18 cellular contexts compared by ENCODE assay signal in genomic region chr20:61045091-61045490, GRCh38.
DNase-seq lines count a peak whose midpoint lies in the region; ATAC-seq, FAIRE-seq and TF ChIP-seq lines count a peak whose summit lies in the region.
"Had no signal": no experiment of that assay in that cellular context is flagged by ENCODE, and none has a peak within 500 bp of the region (broad histone marks: within the 10 kb centered on the region; RNA-seq: fewer than 3 reads in every experiment).

No MANE protein-coding gene starts in this region.

- no peaks in the 10 kb centered on the region for H3K9me3 ChIP-seq in HEK293 (ENCODE audit: control insufficient read depth, insufficient read depth, low read depth, low read length)
- H3K9me3 ChIP-seq in IMR-90 (ENCODE audit: control insufficient read depth, insufficient read depth, low read length), result peaks cover 21% of the 10 kb centered on the region
- H3K9me3 ChIP-seq in H1 (ENCODE audit: insufficient read depth in 2 of 2, low read depth in 1 of 2, low read length in 1 of 2), result no peaks in the 10 kb centered on the region; a peak in 1 of 4 replicates
- H3K9me3 ChIP-seq: A549 had no signal

- FAIRE-seq in H1 (lab: Jason Lieb, UNC), result no peak
- FAIRE-seq: A549, G401.6, GM19239 had no signal

- H2AK5ac ChIP-seq in IMR-90 (ENCODE audit: low read depth, low read length), result no peak overlapping the region
- H2AK5ac ChIP-seq in H1 (ENCODE audit: low read depth, low read length), result no peak overlapping the region

- H3K27me3 ChIP-seq in IMR-90 (ENCODE audit: control insufficient read depth, insufficient read depth, low read length) (no peaks in the 10 kb centered on the region), H1 (replicated peaks in 1 of 4; ENCODE audit: control insufficient read depth in 3 of 4, extremely low read depth in 1 of 4, insufficient read depth in 3 of 4, low read length in 3 of 4) (peaks cover 6 to 17% (median 9%) of the 10 kb centered on the region in 4 experiments; a peak in 6 of 7 replicates)

- CTCF ChIA-PET in HEK293 (lab: Yijun Ruan, JAX) (no interaction called here), IMR-90 (lab: Yijun Ruan, JAX) (no interaction called here), H1 (lab: Charles Lee; ENCODE audit: partially characterized antibody) (interaction anchor here (1.6 kb wide), 1 partner anchor 77 kb away, joined by 4 read pairs; no protein-coding TSS in a partner anchor)

- no peaks in the 10 kb centered on the region for H3K9me1 ChIP-seq in IMR-90 (ENCODE audit: insufficient read depth, low read length)

- H2AFZ ChIP-seq in IMR-90 (replicated peaks; ENCODE audit: low read length, poor library complexity) (no peak overlapping the region), H1 (ENCODE audit: low read length) (no peak overlapping the region)
- H2AFZ ChIP-seq: GM23248 had no signal

- ATAC-seq in IMR-90 (ENCODE audit: low read depth) (no peak), HG03432 (IDR thresholded peaks at IDR 0.05; ENCODE audit: unreplicated experiment) (no peak), left cardiac atrium (no peak)
- ATAC-seq: CD8-positive, alpha-beta T cell; HCT116 had no signal

- H4K20me1 ChIP-seq in IMR-90 (ENCODE audit: insufficient read depth, low read length), result no peaks in the 10 kb centered on the region
- peaks cover 0 to 5% of the 10 kb centered on the region in 2 experiments for H4K20me1 ChIP-seq in H1 (replicated peaks in 1 of 2; ENCODE audit: control insufficient read depth in 1 of 2, insufficient read depth in 2 of 2, low read length in 2 of 2)

- no peak overlapping the region for H2BK12ac ChIP-seq in H1 (ENCODE audit: low read depth, low read length)

- in situ Hi-C loops in IMR-90 (cut with MboI; ENCODE audit: low sequenced_read_pairs), result no loop called here

- H3K23me2 ChIP-seq in H1 (ENCODE audit: low read depth, low read length), result peaks cover 8% of the 10 kb centered on the region; the same call in 1 of the 2 replicates

- no TSS peak for BruUV-seq in IMR-90 (replicated peaks; lab: Mats Ljungman, UMichigan)

- intact Hi-C loops in IMR-90 (cut with micrococcal nuclease), result no loop called here
- intact Hi-C loops in cardiac septum (cut with DNase I), result no loop called here
- intact Hi-C loops in left cardiac atrium (cut with DNase I), result no loop called here

- H2BK5ac ChIP-seq in IMR-90 (ENCODE audit: low read depth, low read length, poor library complexity, severe bottlenecking) (peak overlapping the region; percentile 45), H1 (ENCODE audit: low read depth, low read length) (no peak overlapping the region)

- POLR2A ChIA-PET in HEK293 (lab: Yijun Ruan, JAX), result no interaction called here
- POLR2A ChIA-PET in IMR-90 (lab: Charles Lee; ENCODE audit: unreplicated experiment), result no interaction called here
- POLR2A ChIA-PET in H1 (lab: Charles Lee; ENCODE audit: partially characterized antibody), result no interaction called here

- H3K79me2 ChIP-seq in H1 (ENCODE audit: control insufficient read depth in 1 of 2, insufficient read depth in 2 of 2, low read length in 2 of 2), result no peaks in the 10 kb centered on the region

- no peak overlapping the region for H3K4ac ChIP-seq in IMR-90 (ENCODE audit: low read depth, low read length)
- no peak overlapping the region for H3K4ac ChIP-seq in H1 (replicated peaks; ENCODE audit: insufficient read length, low read depth, low read length)

- dilution Hi-C loops in IMR-90 (cut with HindIII; ENCODE audit: low sequenced_read_pairs, unreplicated experiment), result no loop called here

- no peak overlapping the region for H3K4me3 ChIP-seq in HEK293 (ENCODE audit: low read depth, low read length)
- no peak overlapping the region for H3K4me3 ChIP-seq in IMR-90 (ENCODE audit: insufficient read depth, low read depth, low read length)
- H3K4me3 ChIP-seq in H1 (ENCODE audit: extremely low read depth in 1 of 4, insufficient read depth in 2 of 4, low read depth in 3 of 4, low read length in 4 of 4), result no peak overlapping the region
- H3K4me3 ChIP-seq: A549, GM23248 had no signal

- H2BK20ac ChIP-seq in IMR-90 (ENCODE audit: low read depth, low read length), result no peak overlapping the region
- H2BK20ac ChIP-seq in H1 (ENCODE audit: low read length), result no peak overlapping the region

- H2BK15ac ChIP-seq in IMR-90 (ENCODE audit: low read depth, low read length) (no peak overlapping the region), H1 (ENCODE audit: low read length) (no peak overlapping the region)

- no peak for TF ChIP-seq RAD21 in IMR-90 (IDR thresholded peaks at IDR 0.05; ENCODE audit: low read length)
- no peak for TF ChIP-seq RAD21 in H1 (IDR thresholded peaks at IDR 0.05 in 1 of 2, conservative IDR thresholded peaks at IDR 0.05 in 1 of 2; ENCODE audit: low read depth in 2 of 2, low read length in 2 of 2)

- H3K4me1 ChIP-seq in HEK293 (ENCODE audit: control insufficient read depth, insufficient read depth, low read length), result no peaks in the 10 kb centered on the region
- no peaks in the 10 kb centered on the region for H3K4me1 ChIP-seq in IMR-90 (ENCODE audit: control insufficient read depth, insufficient read depth, low read length)
- no peaks in the 10 kb centered on the region for H3K4me1 ChIP-seq in H1 (replicated peaks in 1 of 4; ENCODE audit: control insufficient read depth in 3 of 4, insufficient read depth in 4 of 4, low read length in 3 of 4)
- H3K4me1 ChIP-seq: A549, Caco-2 had no signal

- no peaks in the 10 kb centered on the region for H3K79me1 ChIP-seq in IMR-90 (ENCODE audit: low read depth in 1 of 2, low read length in 2 of 2)
- no peaks in the 10 kb centered on the region for H3K79me1 ChIP-seq in H1 (ENCODE audit: low read depth, low read length)

- WGBS in IMR-90 (ENCODE audit: extremely low coverage in 2 of 2, insufficient read length in 1 of 2), 2 experiments, result 89 to 100% methylated on average over 1 of the region's 1 CpG
- WGBS in H1 (ENCODE audit: extremely low coverage in 1 of 2, insufficient coverage in 1 of 2, insufficient read length in 1 of 2, insufficient replicate concordance in 2 of 2, low coverage in 1 of 2, low lambda C conversion rate in 2 of 2, missing lambda C conversion rate in 1 of 2), 2 experiments, result 86 to 100% methylated on average over 1 of the region's 1 CpG

- H3K9ac ChIP-seq in IMR-90 (ENCODE audit: low read depth, low read length) (no peak overlapping the region), H1 (replicated peaks in 1 of 4; ENCODE audit: extremely low read depth in 1 of 4, low read depth in 3 of 4, low read length in 3 of 4) (no peak overlapping the region)
- H3K9ac ChIP-seq: GM23248 had no signal

- TF ChIP-seq POLR2A in IMR-90 (IDR thresholded peaks at IDR 0.05; ENCODE audit: low read depth, low read length) (no peak), H1 (IDR thresholded peaks at IDR 0.05; ENCODE audit: control extremely low read depth in 1 of 2, low read depth in 2 of 2, low read length in 2 of 2) (no peak)

- TF ChIP-seq CTCF in HEK293 (tag by site-specific recombination; IDR thresholded peaks at IDR 0.05) (no peak), IMR-90 (conservative IDR thresholded peaks at IDR 0.05; ENCODE audit: low read depth, low read length) (no peak), H1 (IDR thresholded peaks at IDR 0.05; ENCODE audit: control extremely low read depth in 1 of 3, insufficient read depth in 1 of 3, low read depth in 1 of 3, low read length in 3 of 3) (no peak)

- H4K8ac ChIP-seq in IMR-90 (ENCODE audit: low read depth in 2 of 2, low read length in 2 of 2), result no peak overlapping the region
- no peak overlapping the region for H4K8ac ChIP-seq in H1 (ENCODE audit: extremely low read depth, insufficient read depth, low read length)

- no peak overlapping the region for H2AK9ac ChIP-seq in IMR-90 (replicated peaks; ENCODE audit: low read depth, low read length, poor library complexity)

- H4K91ac ChIP-seq in IMR-90 (ENCODE audit: insufficient read depth, low read depth, low read length) (no peak overlapping the region), H1 (replicated peaks; ENCODE audit: insufficient read length, low read length) (no peak overlapping the region)

- H4K5ac ChIP-seq in IMR-90 (ENCODE audit: low read depth, low read length), result no peak overlapping the region
- no peak overlapping the region for H4K5ac ChIP-seq in H1 (ENCODE audit: insufficient read length, low read depth, low read length)

- no peak overlapping the region for H3K23ac ChIP-seq in IMR-90 (ENCODE audit: low read depth, low read length)
- H3K23ac ChIP-seq in H1 (ENCODE audit: insufficient read length), result no peak overlapping the region

- H3K27ac ChIP-seq in HEK293 (ENCODE audit: extremely low read depth, low read depth, low read length) (no peak overlapping the region), IMR-90 (ENCODE audit: insufficient read depth, low read length) (no peak overlapping the region), H1 (ENCODE audit: low read depth, low read length) (no peak overlapping the region)
- H3K27ac ChIP-seq: A549, GM23248 had no signal

- H3K4me2 ChIP-seq in IMR-90 (ENCODE audit: low read depth, low read length), result no peak overlapping the region
- no peak overlapping the region for H3K4me2 ChIP-seq in H1 (ENCODE audit: insufficient read depth in 1 of 2, low read depth in 2 of 2, low read length in 2 of 2)
- H3K4me2 ChIP-seq: A549 had no signal

- H2BK120ac ChIP-seq in IMR-90 (ENCODE audit: low read depth, low read length) (no peak overlapping the region), H1 (replicated peaks; ENCODE audit: low read depth, low read length) (no peak overlapping the region)

- no peak overlapping the region for H3K14ac ChIP-seq in IMR-90 (replicated peaks; ENCODE audit: low read depth, low read length)
- no peak overlapping the region for H3K14ac ChIP-seq in H1 (ENCODE audit: insufficient read length)

- H3K56ac ChIP-seq in IMR-90 (ENCODE audit: extremely low read depth, insufficient read depth, low read length), result no peak overlapping the region
- H3K56ac ChIP-seq in H1 (replicated peaks; ENCODE audit: insufficient read length, low read depth, low read length), result peak overlapping the region; percentile 95

- H3K18ac ChIP-seq in IMR-90 (ENCODE audit: low read depth, low read length) (no peak overlapping the region), H1 (ENCODE audit: extremely low read depth, low read length) (no peak overlapping the region)

- no peak for DNase-seq in IMR-90
- no peak for DNase-seq in H1 (ENCODE audit: low read depth in 1 of 2, low spot score in 2 of 2)
- DNase-seq in cardiac septum (ENCODE audit: low spot score), result no peak
- no peak for DNase-seq in left cardiac atrium
- DNase-seq: 8988T; C1 segment of cervical spinal cord; Caco-2; CD8-positive, alpha-beta T cell; DMS153; DND-41; HFFc6 had no signal

- H3K36me3 ChIP-seq in HEK293 (ENCODE audit: control insufficient read depth in 2 of 2, insufficient read depth in 1 of 2, low read length in 2 of 2) (no peaks in the 10 kb centered on the region), IMR-90 (ENCODE audit: control insufficient read depth, insufficient read depth, low read length) (no peaks in the 10 kb centered on the region), H1 (ENCODE audit: control insufficient read depth in 2 of 4, insufficient read depth in 4 of 4, low read length in 3 of 4) (no peaks in the 10 kb centered on the region)

- TF ChIP-seq EP300 in H1 (IDR thresholded peaks at IDR 0.05; ENCODE audit: borderline replicate concordance in 1 of 2, low read depth in 2 of 2, low read length in 2 of 2), result no peak

TF ChIP-seq in HEK293, 187 proteins besides CTCF, POLR2A, EP300 and RAD21 (continues in another document):
- TF ChIP-seq OVOL3 (tag by site-specific recombination; IDR thresholded peaks at IDR 0.05), result no peak

TF ChIP-seq in H1, 55 proteins besides CTCF, POLR2A, EP300 and RAD21 (continues in another document):
- no peak for TF ChIP-seq CREB1 (IDR thresholded peaks at IDR 0.05)
- TF ChIP-seq YY1 (IDR thresholded peaks at IDR 0.05; ENCODE audit: low read depth, low read length), result no peak
